ENCODE assay signal across 15 cellular contexts in genomic region chr10:88110822-88111221, GRCh38.
A peak's percentile ranks its signal among the peaks of the same experiment; 100 is the strongest.
DNase-seq lines count a peak whose midpoint lies in the region; ATAC-seq and TF ChIP-seq lines count a peak whose summit lies in the region.
"Had no signal": no experiment of that assay in that cellular context is flagged by ENCODE, and none has a peak within 500 bp of the region (broad histone marks: within the 10 kb centered on the region; RNA-seq: fewer than 3 reads in every experiment).

No MANE protein-coding gene starts in this region.

- H3K27ac Mint-ChIP-seq in activated CD4-positive, alpha-beta T cell treated with anti-CD3 and anti-CD28 coated beads, Interleukin-2, amount 10 ng/mL, durations not matched to agents 24 days and 14 days, result no peak overlapping the region
- H3K27ac Mint-ChIP-seq: T-cell had no signal

- peak overlapping the region; percentile 31 for H2BK5ac ChIP-seq in IMR-90 (ENCODE audit: low read depth, low read length, poor library complexity, severe bottlenecking)

- H3K9me3 ChIP-seq in mammary epithelial cell (replicated peaks; ENCODE audit: insufficient read depth, low read length) (no peaks in the 10 kb centered on the region), breast epithelium (no peaks in the 10 kb centered on the region), IMR-90 (ENCODE audit: control insufficient read depth, insufficient read depth, low read length) (no peaks in the 10 kb centered on the region), left lung (no peaks in the 10 kb centered on the region)
- H3K9me3 ChIP-seq: gastroesophageal sphincter, transverse colon had no signal

- no peak for TF ChIP-seq RAD21 in IMR-90 (IDR thresholded peaks at IDR 0.05; ENCODE audit: low read length)

- in situ Hi-C loops in mammary epithelial cell (cut with MboI; ENCODE audit: low sequenced_read_pairs in 2 of 2) (no loop called here), IMR-90 (cut with MboI; ENCODE audit: low sequenced_read_pairs) (no loop called here)

- H2AK5ac ChIP-seq in IMR-90 (ENCODE audit: low read depth, low read length), result peak overlapping the region; percentile 69

- peak overlapping the region; percentile 86 for H2BK20ac ChIP-seq in IMR-90 (ENCODE audit: low read depth, low read length)

- H3K9me1 ChIP-seq in IMR-90 (ENCODE audit: insufficient read depth, low read length), result peaks cover 14% of the 10 kb centered on the region

- H3K4me2 ChIP-seq in mammary epithelial cell (ENCODE audit: insufficient read depth, low read depth, low read length), result peak overlapping the region; percentile 6
- H3K4me2 ChIP-seq in IMR-90 (ENCODE audit: low read depth, low read length), result peak overlapping the region; percentile 47; the same call in 1 of the 2 replicates

- TF ChIP-seq CTCF in mammary epithelial cell (conservative IDR thresholded peaks at IDR 0.05 in 1 of 2, IDR thresholded peaks at IDR 0.05 in 1 of 2; ENCODE audit: extremely low read depth in 1 of 2, insufficient read depth in 1 of 2, low read depth in 1 of 2, low read length in 2 of 2) (no peak), breast epithelium (IDR thresholded peaks at IDR 0.05) (no peak), IMR-90 (conservative IDR thresholded peaks at IDR 0.05; ENCODE audit: low read depth, low read length) (no peak), left lung (IDR thresholded peaks at IDR 0.05) (no peak)

- H3K14ac ChIP-seq in IMR-90 (replicated peaks; ENCODE audit: low read depth, low read length), result peak overlapping the region; percentile 87

- H3K9ac ChIP-seq in mammary epithelial cell (ENCODE audit: insufficient read depth, low read length) (no peak overlapping the region), IMR-90 (ENCODE audit: low read depth, low read length) (no peak overlapping the region)

- H3K4me3 ChIP-seq in mammary epithelial cell (replicated peaks in 1 of 3; ENCODE audit: insufficient read depth in 1 of 3, low read depth in 2 of 3, low read length in 3 of 3) (no peak overlapping the region), breast epithelium (no peak overlapping the region), IMR-90 (ENCODE audit: insufficient read depth, low read depth, low read length) (no peak overlapping the region), left lung (no peak overlapping the region)
- H3K4me3 ChIP-seq: gastroesophageal sphincter, lung, transverse colon had no signal

- DNase-seq in mammary epithelial cell (no peak), breast epithelium (ENCODE audit: low spot score in 2 of 2) (no peak), IMR-90 (peak; percentile 31), epithelial cell of prostate (ENCODE audit: low read depth, low spot score) (no peak), left lung (no peak), NCI-H2081 (lab: John Stamatoyannopoulos, UW) (no peak)
- no peak for DNase-seq in activated CD4-positive, alpha-beta T cell treated with anti-CD3 and anti-CD28 coated beads, Interleukin-2, amount 10 ng/mL, durations not matched to agents 24 days and 14 days
- DNase-seq: activated CD4-positive, CD25-positive, alpha-beta regulatory T cell; NCI-H2029 treated with DMSO at 0.1 percent for 48 hours; right cardiac atrium; T-cell; transverse colon had no signal

- no peaks in the 10 kb centered on the region for H3K79me2 ChIP-seq in mammary epithelial cell (ENCODE audit: insufficient read depth, low read length)

- H3K27me3 ChIP-seq in mammary epithelial cell (ENCODE audit: insufficient read depth, low read length), result no peaks in the 10 kb centered on the region
- no peaks in the 10 kb centered on the region for H3K27me3 ChIP-seq in breast epithelium
- no peaks in the 10 kb centered on the region for H3K27me3 ChIP-seq in IMR-90 (ENCODE audit: control insufficient read depth, insufficient read depth, low read length)
- no peaks in the 10 kb centered on the region for H3K27me3 ChIP-seq in left lung
- H3K27me3 ChIP-seq: gastroesophageal sphincter, transverse colon had no signal

- H2AFZ ChIP-seq in mammary epithelial cell (ENCODE audit: low read depth, low read length) (no peak overlapping the region), IMR-90 (replicated peaks; ENCODE audit: low read length, poor library complexity) (no peak overlapping the region)

- H3K4ac ChIP-seq in IMR-90 (ENCODE audit: low read depth, low read length), result peak overlapping the region; percentile 59

- H3K4me3 Mint-ChIP-seq in activated CD4-positive, alpha-beta T cell treated with anti-CD3 and anti-CD28 coated beads, Interleukin-2, amount 10 ng/mL, durations not matched to agents 24 days and 14 days, result no peak overlapping the region
- H3K4me3 Mint-ChIP-seq: T-cell had no signal

- peak overlapping the region; percentile 64 for H4K91ac ChIP-seq in IMR-90 (ENCODE audit: insufficient read depth, low read depth, low read length)

- BruUV-seq in mammary epithelial cell (replicated peaks; lab: Mats Ljungman, UMichigan) (no TSS peak), IMR-90 (replicated peaks; lab: Mats Ljungman, UMichigan) (no TSS peak)

- intact Hi-C loops in mammary epithelial cell (cut with micrococcal nuclease), result loop anchor here (2.0 to 10.0 kb wide), 3 partner anchors 20 to 444 kb away; no protein-coding TSS in a partner anchor
- intact Hi-C loops in breast epithelium (cut with DNase I; ENCODE audit: low total_unique reads), result no loop called here
- intact Hi-C loops in IMR-90 (cut with micrococcal nuclease), result no loop called here
- intact Hi-C loops in left lung (cut with DNase I), result no loop called here
- intact Hi-C loops in activated CD4-positive, alpha-beta T cell treated with anti-CD3 and anti-CD28 coated beads, Interleukin-2, amount 10 ng/mL, durations not matched to agents 24 days and 14 days (cut with micrococcal nuclease), result loop anchor here (10.0 kb wide), 1 partner anchor 444 kb away; no protein-coding TSS in a partner anchor

- H3K36me3 ChIP-seq in mammary epithelial cell (ENCODE audit: insufficient read depth, low read length), result no peaks in the 10 kb centered on the region
- no peaks in the 10 kb centered on the region for H3K36me3 ChIP-seq in breast epithelium
- no peaks in the 10 kb centered on the region for H3K36me3 ChIP-seq in IMR-90 (ENCODE audit: control insufficient read depth, insufficient read depth, low read length)
- no peaks in the 10 kb centered on the region for H3K36me3 ChIP-seq in left lung
- H3K36me3 ChIP-seq: gastroesophageal sphincter, transverse colon had no signal

- H3K79me1 ChIP-seq in IMR-90 (ENCODE audit: low read depth in 1 of 2, low read length in 2 of 2), result peaks cover 0 to 4% of the 10 kb centered on the region in 2 experiments; a peak in 1 of 4 replicates

- WGBS in mammary epithelial cell (ENCODE audit: low coverage, missing lambda C conversion rate), result 92% methylated on average over 3 of the region's 3 CpGs
- no CpG with 5 or more reads among the region's 3 CpGs for WGBS in IMR-90 (ENCODE audit: extremely low coverage in 2 of 2, insufficient read length in 1 of 2), 2 experiments

- H3K4me1 Mint-ChIP-seq in activated CD4-positive, alpha-beta T cell treated with anti-CD3 and anti-CD28 coated beads, Interleukin-2, amount 10 ng/mL, durations not matched to agents 24 days and 14 days, result peaks cover 37% of the 10 kb centered on the region

- H2AK9ac ChIP-seq in IMR-90 (replicated peaks; ENCODE audit: low read depth, low read length, poor library complexity), result no peak overlapping the region

- ATAC-seq in IMR-90 (ENCODE audit: low read depth), result peak; percentile 38
- no peak for ATAC-seq in GM19463 (IDR thresholded peaks at IDR 0.05; ENCODE audit: unreplicated experiment)
- no peak for ATAC-seq in left lung
- ATAC-seq: gastroesophageal sphincter, T-cell had no signal

- H3K27ac ChIP-seq in mammary epithelial cell (ENCODE audit: insufficient read depth, low read depth, low read length), result no peak overlapping the region
- no peak overlapping the region for H3K27ac ChIP-seq in breast epithelium
- peak overlapping the region; percentile 10; the same call in 1 of the 2 replicates for H3K27ac ChIP-seq in IMR-90 (ENCODE audit: insufficient read depth, low read length)
- peak overlapping the region; percentile 25 for H3K27ac ChIP-seq in epithelial cell of prostate
- no peak overlapping the region for H3K27ac ChIP-seq in left lung
- H3K27ac ChIP-seq: gastroesophageal sphincter, transverse colon had no signal

- peak overlapping the region; percentile 41; the same call in 1 of the 2 replicates for H4K5ac ChIP-seq in IMR-90 (ENCODE audit: low read depth, low read length)

- H2BK15ac ChIP-seq in IMR-90 (ENCODE audit: low read depth, low read length), result peak overlapping the region; percentile 52; the same call in 2 of the 3 replicates

- peak overlapping the region; percentile 91 for H2BK120ac ChIP-seq in IMR-90 (ENCODE audit: low read depth, low read length)

- peaks cover 3% of the 10 kb centered on the region for H3K27me3 Mint-ChIP-seq in activated CD4-positive, alpha-beta T cell treated with anti-CD3 and anti-CD28 coated beads, Interleukin-2, amount 10 ng/mL, durations not matched to agents 24 days and 14 days
- H3K27me3 Mint-ChIP-seq: T-cell had no signal

- CTCF ChIA-PET in mammary epithelial cell (lab: Charles Lee; ENCODE audit: low non-redundant PET), result no interaction called here
- CTCF ChIA-PET in IMR-90 (lab: Yijun Ruan, JAX), result no interaction called here

- H3K4me1 ChIP-seq in mammary epithelial cell (ENCODE audit: insufficient read depth, low read length) (peaks cover 13% of the 10 kb centered on the region), breast epithelium (no peaks in the 10 kb centered on the region), IMR-90 (ENCODE audit: control insufficient read depth, insufficient read depth, low read length) (peaks cover 8% of the 10 kb centered on the region), left lung (peaks cover 0 to 57% of the 10 kb centered on the region in 2 donors)
- H3K4me1 ChIP-seq: gastroesophageal sphincter had no signal

- H3K56ac ChIP-seq in IMR-90 (ENCODE audit: extremely low read depth, insufficient read depth, low read length), result peak overlapping the region; percentile 5; the same call in 1 of the 2 replicates

- dilution Hi-C loops in mammary epithelial cell (cut with HindIII; ENCODE audit: low sequenced_read_pairs) (no loop called here), IMR-90 (cut with HindIII; ENCODE audit: low sequenced_read_pairs, unreplicated experiment) (no loop called here)

- peak overlapping the region; percentile 79 for H3K23ac ChIP-seq in IMR-90 (ENCODE audit: low read depth, low read length)

- peaks cover 9% of the 10 kb centered on the region for H3K9me3 Mint-ChIP-seq in activated CD4-positive, alpha-beta T cell treated with anti-CD3 and anti-CD28 coated beads, Interleukin-2, amount 10 ng/mL, durations not matched to agents 24 days and 14 days
- H3K9me3 Mint-ChIP-seq: T-cell had no signal

- H4K20me1 ChIP-seq in mammary epithelial cell (ENCODE audit: insufficient read depth, low read length), result no peaks in the 10 kb centered on the region
- H4K20me1 ChIP-seq in IMR-90 (ENCODE audit: insufficient read depth, low read length), result no peaks in the 10 kb centered on the region

- peak overlapping the region; percentile 6 to 22; a peak in 1 of 4 replicates for H4K8ac ChIP-seq in IMR-90 (ENCODE audit: low read depth in 2 of 2, low read length in 2 of 2)

- H3K18ac ChIP-seq in IMR-90 (ENCODE audit: low read depth, low read length), result peak overlapping the region; percentile 76

- POLR2A ChIA-PET in IMR-90 (lab: Charles Lee; ENCODE audit: unreplicated experiment), result no interaction called here

- no peak for TF ChIP-seq POLR2A in breast epithelium (IDR thresholded peaks at IDR 0.05)
- TF ChIP-seq POLR2A in IMR-90 (IDR thresholded peaks at IDR 0.05; ENCODE audit: low read depth, low read length), result no peak

- no peaks in the 10 kb centered on the region for H3K36me3 Mint-ChIP-seq in activated CD4-positive, alpha-beta T cell treated with anti-CD3 and anti-CD28 coated beads, Interleukin-2, amount 10 ng/mL, durations not matched to agents 24 days and 14 days (ENCODE audit: low read depth)
- H3K36me3 Mint-ChIP-seq: T-cell had no signal

Comparison
In these comparisons a context has a peak if more than half of its experiments do, and no peak if none do; other contexts are left out.
1. intact Hi-C loops: an anchor here in mammary epithelial cell (2.0 to 10.0 kb wide) and activated CD4-positive, alpha-beta T cell treated with anti-CD3 and anti-CD28 coated beads, Interleukin-2, amount 10 ng/mL, durations not matched to agents 24 days and 14 days (10.0 kb wide); none called in breast epithelium, IMR-90 and left lung.
2. H3K27ac ChIP-seq: peak in IMR-90 (single experiment) and epithelial cell of prostate (single experiment); none in mammary epithelial cell (single experiment), breast epithelium (0 of 2) and left lung (0 of 2).